In the genomic region with DNA sequence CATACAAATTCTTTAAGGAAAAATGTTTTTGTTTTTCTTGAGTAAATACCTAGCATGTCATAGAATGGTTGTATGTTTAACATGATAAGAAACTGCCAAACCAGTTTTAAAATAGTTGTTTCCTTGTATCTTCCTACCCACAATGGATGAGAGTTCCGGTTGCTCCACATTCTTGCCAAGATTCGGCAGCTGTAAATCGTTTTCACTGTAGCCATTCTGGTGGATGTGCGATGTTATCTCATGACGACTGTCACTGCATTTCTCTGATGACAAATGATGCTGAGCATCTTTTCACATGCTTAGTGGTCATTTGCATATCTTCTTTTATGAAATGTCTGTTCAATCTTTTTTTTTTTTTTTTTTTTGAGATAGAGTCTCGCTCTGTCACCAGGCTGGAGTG, we compare ENCODE assay signal across 15 cellular contexts. TPM values are rescaled to one million over a fixed set of nuclear protein-coding genes. Genes with fewer than 3 reads are reported as not detected.
DNase-seq lines count a peak whose midpoint lies in the region; ATAC-seq and TF ChIP-seq lines count a peak whose summit lies in the region.
"Had no signal": no experiment of that assay in that cellular context is flagged by ENCODE, and none has a peak within 500 bp of the region (broad histone marks: within the 10 kb centered on the region; RNA-seq: fewer than 3 reads in every experiment).

No MANE protein-coding gene starts in this region.

- WGBS in hepatocyte (ENCODE audit: low lambda C conversion rate, missing lambda C conversion rate) = 70% methylated on average over 6 of the region's 6 CpGs

- no peak overlapping the region for H3K4me2 ChIP-seq in hepatocyte
- H3K4me2 ChIP-seq: BLaER1 had no signal

- peak; percentile 43 for DNase-seq in SIG-M5 treated with dmso at 0.1 percent for 504 hours (lab: John Stamatoyannopoulos, UW; ENCODE audit: unreplicated experiment)
- DNase-seq in SIG-M5 (lab: John Stamatoyannopoulos, UW) = no peak
- peak; percentile 14 for DNase-seq in RPMI7951 (ENCODE audit: low read depth)
- DNase-seq in hepatocyte (ENCODE audit: low spot score) = peak; percentile 18
- no peak for DNase-seq in NCI-H1930 (lab: John Stamatoyannopoulos, UW)
- DNase-seq: AML-193; CD8-positive, alpha-beta memory T cell; DMS53; HCEC 1CT; HFFc6 had no signal

- H3K4me3 ChIP-seq in hepatocyte = no peak overlapping the region
- H3K4me3 ChIP-seq: BLaER1 had no signal

- no peaks in the 10 kb centered on the region for H3K9me2 ChIP-seq in hepatocyte (replicated peaks; ENCODE audit: insufficient read depth)

- H3K9me3 ChIP-seq in hepatocyte (ENCODE audit: low read depth) = no peaks in the 10 kb centered on the region

- no peak for ATAC-seq in HG03457 (IDR thresholded peaks at IDR 0.05; ENCODE audit: unreplicated experiment)
- no peak for ATAC-seq in HG02678 (IDR thresholded peaks at IDR 0.05; ENCODE audit: unreplicated experiment)

- TF ChIP-seq CTCF in hepatocyte (IDR thresholded peaks at IDR 0.05; ENCODE audit: poor library complexity) = no peak

- no peak overlapping the region for H2AFZ ChIP-seq in hepatocyte

- no peaks in the 10 kb centered on the region for H3K36me3 ChIP-seq in hepatocyte (replicated peaks; ENCODE audit: insufficient read depth, low read depth)
- H3K36me3 ChIP-seq: BLaER1 had no signal

- no peaks in the 10 kb centered on the region for H3K79me2 ChIP-seq in hepatocyte

- no peaks in the 10 kb centered on the region for H3K4me1 ChIP-seq in hepatocyte (ENCODE audit: insufficient read depth)

- no peak overlapping the region for H3K27ac ChIP-seq in hepatocyte
- H3K27ac ChIP-seq: 22Rv1, BLaER1 had no signal

- no peaks in the 10 kb centered on the region for H4K20me1 ChIP-seq in hepatocyte (ENCODE audit: insufficient read depth, poor library complexity, severe bottlenecking)
- H4K20me1 ChIP-seq: BLaER1 had no signal

- no peaks in the 10 kb centered on the region for H3K27me3 ChIP-seq in hepatocyte
- H3K27me3 ChIP-seq: BLaER1 had no signal

RNA-seq across cellular contexts. Expression of a gene that starts 36.6 kb away (rescaled TPM):
- total RNA-seq in RPMI7951 (2014; rRNA removed; shearing (Covaris generic)) = 0.24 TPM in 1 of 2 replicates, not detected in the other
- total RNA-seq in hepatocyte = 8.7 and 13.9 TPM in 2 replicates
- 11.1 and 16.6 TPM in 2 replicates for polyA plus RNA-seq in hepatocyte
- total RNA-seq: CD8-positive, alpha-beta memory T cell; HFFc6 had no signal
- polyA plus RNA-seq: CD8-positive, alpha-beta memory T cell; IgD-negative memory B cell had no signal

Comparison
In these comparisons a context has a peak if more than half of its experiments do, and no peak if none do; other contexts are left out.
1. DNase-seq: peak in SIG-M5 treated with dmso at 0.1 percent for 504 hours (single experiment), RPMI7951 (single experiment) and hepatocyte (single experiment); none in SIG-M5 (single experiment) and NCI-H1930 (0 of 2).